Comparison of ENCODE assay signal across 20 cellular contexts in the genomic region with DNA sequence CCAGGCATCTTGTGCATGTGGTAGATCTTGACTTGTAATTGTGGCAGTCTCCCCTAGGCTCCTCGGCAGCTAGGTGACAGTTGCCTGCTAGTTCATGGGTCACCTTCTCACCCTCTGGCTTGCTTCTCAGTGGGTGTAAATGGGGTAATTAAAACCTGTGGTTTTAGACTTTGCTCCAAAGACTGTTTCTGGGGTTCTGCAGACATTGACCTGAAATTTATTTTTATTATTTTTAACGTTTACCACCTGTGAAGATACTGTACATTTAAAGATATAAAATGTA.
A peak's percentile ranks its signal among the peaks of the same experiment; 100 is the strongest.
DNase-seq lines count a peak whose midpoint lies in the region; ATAC-seq, FAIRE-seq and TF ChIP-seq lines count a peak whose summit lies in the region.
"Had no signal": no experiment of that assay in that cellular context is flagged by ENCODE, and none has a peak within 500 bp of the region (broad histone marks: within the 10 kb centered on the region; RNA-seq: fewer than 3 reads in every experiment).

No MANE protein-coding gene starts in this region.

- H3K79me1 ChIP-seq in trophoblast cell (ENCODE audit: low read length): no peaks in the 10 kb centered on the region

- POLR2A ChIA-PET in RWPE1 (lab: Yijun Ruan, JAX; ENCODE audit: low non-redundant PET): no interaction called here

- H3K23ac ChIP-seq in trophoblast cell (ENCODE audit: low read length): no peak overlapping the region

- TF ChIP-seq CTCF in RWPE1 (conservative IDR thresholded peaks at IDR 0.05; ENCODE audit: low read depth): no peak

- CTCF ChIA-PET in RWPE1 (lab: Yijun Ruan, JAX): no interaction called here

- H3K79me2 ChIP-seq in trophoblast cell (ENCODE audit: control insufficient read depth, insufficient read depth, low read length, poor library complexity): no peaks in the 10 kb centered on the region

- no peak for FAIRE-seq in GM12891 (lab: Jason Lieb, UNC)

- H2AK5ac ChIP-seq in trophoblast cell (ENCODE audit: low read length): peak overlapping the region; percentile 35

- no CpG with 5 or more reads among the region's 2 CpGs for WGBS in trophoblast cell (ENCODE audit: extremely low coverage, insufficient coverage, insufficient read length)

- peak overlapping the region; percentile 76 for H3K27ac ChIP-seq in RWPE1
- no peak overlapping the region for H3K27ac ChIP-seq in trophoblast cell (ENCODE audit: low read depth, low read length)
- H3K27ac ChIP-seq: adrenal gland, dorsolateral prefrontal cortex had no signal

- H2BK12ac ChIP-seq in trophoblast cell (ENCODE audit: low read length): no peak overlapping the region

- H4K8ac ChIP-seq in trophoblast cell (ENCODE audit: low read depth, low read length): no peak overlapping the region

- no peak overlapping the region for H4K12ac ChIP-seq in trophoblast cell (ENCODE audit: low read depth, low read length)

- TF ChIP-seq POLR2A in GM12891 (IDR thresholded peaks at IDR 0.05; ENCODE audit: low read depth, low read length): no peak

- no peak overlapping the region for H3K4ac ChIP-seq in trophoblast cell (ENCODE audit: low read depth, low read length)

- H3K4me2 ChIP-seq in trophoblast cell (ENCODE audit: low read length): no peak overlapping the region

- H2BK120ac ChIP-seq in trophoblast cell (ENCODE audit: insufficient read depth, low read length, poor library complexity): no peak overlapping the region

- intact Hi-C loops in left ventricle myocardium superior (cut with micrococcal nuclease): no loop called here

- H3K27me3 ChIP-seq in trophoblast cell (ENCODE audit: insufficient read depth, low read length): no peaks in the 10 kb centered on the region
- H3K27me3 ChIP-seq: adrenal gland, dorsolateral prefrontal cortex had no signal

- H3K14ac ChIP-seq in trophoblast cell (ENCODE audit: low read length): peak overlapping the region; percentile 66

- no peaks in the 10 kb centered on the region for H3K9me3 ChIP-seq in trophoblast cell (ENCODE audit: insufficient read depth, low read depth, low read length)
- H3K9me3 ChIP-seq: adrenal gland had no signal

- H2AFZ ChIP-seq in trophoblast cell (ENCODE audit: insufficient read depth, low read length, poor library complexity): no peak overlapping the region

- DNase-seq in COR-L47 (lab: John Stamatoyannopoulos, UW) (peak; percentile 21), RWPE1 (ENCODE audit: low spot score) (no peak), left ventricle myocardium superior (no peak), trophoblast cell (no peak), GM12891 (ENCODE audit: insufficient read length, low spot score) (no peak), DMS153 treated with DMSO at 0.1 percent for 48 hours (lab: John Stamatoyannopoulos, UW; ENCODE audit: unreplicated experiment) (no peak), iPS-NIHi11 (ENCODE audit: low spot score) (no peak), dermis blood vessel endothelial cell (no peak)
- DNase-seq: ACHN; activated CD4-positive, alpha-beta T cell treated with anti-CD3 and anti-CD28 coated beads, Interleukin-2, amount 50 U/mL, for 4 hours; adrenal gland; dorsolateral prefrontal cortex; foreskin fibroblast; hypothalamus; islet precursor cell; NCI-H1105 treated with DMSO at 0.1 percent for 48 hours; NCI-H526; SHP77 treated with DMSO at 0.1 percent for 48 hours; substantia nigra; T-cell had no signal

- H3K4me3 ChIP-seq in trophoblast cell (ENCODE audit: low read depth, low read length): no peak overlapping the region
- H3K4me3 ChIP-seq: adrenal gland, dorsolateral prefrontal cortex had no signal

- peaks cover 10 to 14% of the 10 kb centered on the region in 2 experiments for H3K4me1 ChIP-seq in trophoblast cell (ENCODE audit: control insufficient read depth in 1 of 2, insufficient read depth in 2 of 2, low read length in 2 of 2)
- H3K4me1 ChIP-seq: adrenal gland had no signal

- no peak overlapping the region for H4K91ac ChIP-seq in trophoblast cell (ENCODE audit: low read depth, low read length)

- peak overlapping the region; percentile 54 for H3K18ac ChIP-seq in trophoblast cell (ENCODE audit: low read length)

- peaks cover 0 to 1% of the 10 kb centered on the region in 2 experiments for H3K36me3 ChIP-seq in trophoblast cell (ENCODE audit: control insufficient read depth in 1 of 2, insufficient read depth in 2 of 2, low read length in 2 of 2)
- H3K36me3 ChIP-seq: adrenal gland had no signal

- H3K9ac ChIP-seq in trophoblast cell (ENCODE audit: low read length): no peak overlapping the region

- H2BK5ac ChIP-seq in trophoblast cell (ENCODE audit: low read depth, low read length, poor library complexity): no peak overlapping the region

- ATAC-seq in left ventricle myocardium superior: peak; percentile 38
- ATAC-seq: T-cell had no signal

TF ChIP-seq in GM12891, 5 proteins besides CTCF, POLR2A, EP300 and RAD21:
- TF ChIP-seq POLR2AphosphoS5 (IDR thresholded peaks at IDR 0.05; ENCODE audit: low read depth, low read length) (no peak), POU2F2 (IDR thresholded peaks at IDR 0.05; ENCODE audit: low read depth, low read length) (no peak), TAF1 (IDR thresholded peaks at IDR 0.05; ENCODE audit: low read depth, low read length) (no peak), SPI1 (IDR thresholded peaks at IDR 0.05; ENCODE audit: low read depth, low read length) (no peak), PAX5 (IDR thresholded peaks at IDR 0.05; ENCODE audit: insufficient read depth, low read length, severe bottlenecking) (no peak)
TF ChIP-seq in GM12891: peak in this region for 0.
